In genomic region chrY:21082639-21083038, GRCh38 we compare ENCODE assay signal across 27 cellular contexts.
"Had no signal": no experiment of that assay in that cellular context is flagged by ENCODE, and none has a peak within 500 bp of the region (broad histone marks: within the 10 kb centered on the region; RNA-seq: fewer than 3 reads in every experiment).

No MANE protein-coding gene starts in this region.

- H3K27ac Mint-ChIP-seq: activated B cell treated with CpG ODN at 0.5 μM for 24 hours; activated naive CD4-positive, alpha-beta T cell treated with anti-CD3 and anti-CD28 coated beads for 36 hours; activated naive CD8-positive, alpha-beta T cell; activated T-cell treated with anti-CD3 and anti-CD28 coated beads, Interleukin-2, amount 50 U/mL, for 24 hours; dendritic cell treated with granulocyte-macrophage colony-stimulating factor and Interleukin-4, amounts not matched to agents 40 ng/mL and 50 ng/mL, for 4 days; endodermal cell; T-helper 17 cell; T-helper 2 cell treated with Interferon-gamma antibody and Interleukin-4, amounts not matched to agents 5 μg/mL and 100 μg/mL, for 36 hours had no signal

- DNase-seq: activated B cell treated with CpG ODN at 0.5 μM for 24 hours; activated CD4-positive, alpha-beta T cell treated with anti-CD3 and anti-CD28 coated beads for 1 hour; activated CD4-positive, alpha-beta T cell treated with anti-CD3 and anti-CD28 coated beads for 48 hours; activated CD4-positive, alpha-beta T cell treated with anti-CD3 and anti-CD28 coated beads, Interleukin-2, amount 50 U/mL, for 1 hour; activated CD8-positive, alpha-beta memory T cell treated with anti-CD3 and anti-CD28 coated beads, Interleukin-2, amount 50 U/mL, for 48 hours; activated effector memory CD4-positive, alpha-beta T cell treated with anti-CD3 and anti-CD28 coated beads, Interleukin-2, amount 50 U/mL, for 16 hours; activated naive CD4-positive, alpha-beta T cell treated with anti-CD3 and anti-CD28 coated beads for 36 hours; activated T-cell treated with anti-CD3 and anti-CD28 coated beads for 4 hours; activated T-cell treated with anti-CD3 and anti-CD28 coated beads, Interleukin-2, amount 50 U/mL, for 24 hours; amniotic stem cell; anterior cingulate cortex; brain microvascular endothelial cell; dorsolateral prefrontal cortex; effector memory CD4-positive, alpha-beta T cell; endodermal cell; foreskin fibroblast; head of caudate nucleus; T-helper 1 cell; T-helper 17 cell; T1000; WERI-Rb-1 had no signal

- H3K4me3 ChIP-seq: coronary artery, dorsolateral prefrontal cortex had no signal

- H3K27me3 ChIP-seq: brain microvascular endothelial cell, dorsolateral prefrontal cortex had no signal

- H3K9me3 Mint-ChIP-seq: activated T-cell treated with anti-CD3 and anti-CD28 coated beads, Interleukin-2, amount 50 U/mL, for 24 hours; endodermal cell had no signal

- ATAC-seq: esophagus mucosa, T-helper 17 cell had no signal

- H3K27me3 Mint-ChIP-seq: activated B cell treated with CpG ODN at 0.5 μM for 24 hours; activated naive CD8-positive, alpha-beta T cell; activated T-cell treated with anti-CD3 and anti-CD28 coated beads, Interleukin-2, amount 50 U/mL, for 24 hours; central memory CD8-positive, alpha-beta T cell; dendritic cell treated with granulocyte-macrophage colony-stimulating factor and Interleukin-4, amounts not matched to agents 40 ng/mL and 50 ng/mL, for 4 days; T-helper 17 cell had no signal

- H3K4me1 Mint-ChIP-seq: activated B cell treated with CpG ODN at 0.5 μM for 24 hours; central memory CD8-positive, alpha-beta T cell; endodermal cell had no signal

- H3K27ac ChIP-seq: brain microvascular endothelial cell, coronary artery, dorsolateral prefrontal cortex, WERI-Rb-1 had no signal

- H3K4me3 Mint-ChIP-seq: activated B cell treated with CpG ODN at 0.5 μM for 24 hours; activated naive CD4-positive, alpha-beta T cell treated with anti-CD3 and anti-CD28 coated beads for 36 hours; activated naive CD8-positive, alpha-beta T cell; activated T-cell treated with anti-CD3 and anti-CD28 coated beads, Interleukin-2, amount 50 U/mL, for 24 hours; central memory CD8-positive, alpha-beta T cell; dendritic cell treated with granulocyte-macrophage colony-stimulating factor and Interleukin-4, amounts not matched to agents 40 ng/mL and 50 ng/mL, for 4 days; endodermal cell; T-helper 17 cell; T-helper 2 cell treated with Interferon-gamma antibody and Interleukin-4, amounts not matched to agents 5 μg/mL and 100 μg/mL, for 36 hours had no signal

- H3K36me3 ChIP-seq: brain microvascular endothelial cell, WERI-Rb-1 had no signal
